In the genomic region with DNA sequence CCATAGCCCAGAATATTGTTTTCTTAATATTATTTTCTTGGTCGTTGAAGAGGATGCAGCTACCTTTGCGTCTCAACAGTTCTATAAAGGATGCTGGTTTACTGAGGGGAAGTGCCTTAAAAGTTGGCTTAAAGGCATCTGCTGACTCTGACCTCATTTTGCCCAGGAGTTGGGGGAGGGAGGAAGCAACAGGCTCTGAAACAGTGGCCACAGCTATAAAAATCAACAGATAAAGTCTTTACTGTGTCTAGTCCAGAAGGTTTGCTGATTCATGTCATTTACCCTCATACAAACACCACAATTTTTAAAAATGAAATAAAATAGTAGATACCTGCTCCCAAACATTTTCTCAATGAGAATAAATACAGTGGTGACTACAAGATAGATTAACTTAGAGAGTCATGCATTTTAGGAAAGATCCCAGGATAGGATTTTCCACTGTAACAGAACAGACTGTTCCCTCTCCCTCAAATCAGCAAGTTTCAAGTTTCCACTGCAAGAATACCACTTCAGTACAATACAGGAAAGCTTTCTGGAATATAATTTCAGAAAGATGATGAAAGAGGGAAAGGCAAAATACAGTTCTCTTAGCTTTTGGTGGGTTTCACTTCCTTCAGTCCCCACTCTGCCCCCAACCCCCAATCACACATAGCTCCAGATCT, we compare ENCODE assay signal across 11 cellular contexts. TPM values are rescaled to one million over a fixed set of nuclear protein-coding genes. Genes with fewer than 3 reads are reported as not detected.
A peak's percentile ranks its signal among the peaks of the same experiment; 100 is the strongest.
DNase-seq lines count a peak whose midpoint lies in the region; ATAC-seq and TF ChIP-seq lines count a peak whose summit lies in the region.
"Had no signal": no experiment of that assay in that cellular context is flagged by ENCODE, and none has a peak within 500 bp of the region (broad histone marks: within the 10 kb centered on the region; RNA-seq: fewer than 3 reads in every experiment).

No MANE protein-coding gene starts in this region.

- no peaks in the 10 kb centered on the region for H3K4me1 ChIP-seq in osteoblast (ENCODE audit: insufficient read depth, low read length)

- H3K27ac ChIP-seq in brain microvascular endothelial cell: no peak overlapping the region
- peak overlapping the region; percentile 25 for H3K27ac ChIP-seq in osteoblast (ENCODE audit: low read depth, low read length)

- TF ChIP-seq CTCF in brain microvascular endothelial cell (IDR thresholded peaks at IDR 0.05; ENCODE audit: low read depth, low read length, missing control alignments) (no peak), osteoblast (IDR thresholded peaks at IDR 0.05; ENCODE audit: extremely low read depth, low read depth, low read length) (no peak)

- in situ Hi-C loops in brain microvascular endothelial cell (cut with HindIII; ENCODE audit: low pct_ligation_motif_present, low sequenced_read_pairs): no loop called here

- no peaks in the 10 kb centered on the region for H4K20me1 ChIP-seq in osteoblast (ENCODE audit: insufficient read depth, low read length)

- H3K4me2 ChIP-seq in osteoblast (ENCODE audit: insufficient read depth, low read length): no peak overlapping the region

- H3K36me3 ChIP-seq in brain microvascular endothelial cell (replicated peaks) (no peaks in the 10 kb centered on the region), osteoblast (ENCODE audit: insufficient read depth, low read length) (no peaks in the 10 kb centered on the region)

- ATAC-seq in HG03442 (IDR thresholded peaks at IDR 0.05; ENCODE audit: unreplicated experiment) (no peak), GM21360 (IDR thresholded peaks at IDR 0.05; ENCODE audit: unreplicated experiment) (no peak), GM18867 (IDR thresholded peaks at IDR 0.05; ENCODE audit: unreplicated experiment) (no peak)

- H2AFZ ChIP-seq in osteoblast (ENCODE audit: low read length): no peak overlapping the region

- H3K4me3 ChIP-seq in brain microvascular endothelial cell (ENCODE audit: low read depth, low read length) (no peak overlapping the region), osteoblast (ENCODE audit: insufficient read depth, low read length) (no peak overlapping the region)

- H3K27me3 ChIP-seq in brain microvascular endothelial cell (replicated peaks) (no peaks in the 10 kb centered on the region), osteoblast (ENCODE audit: insufficient read depth, low read length) (no peaks in the 10 kb centered on the region)

- H3K79me2 ChIP-seq in osteoblast (ENCODE audit: insufficient read depth, low read length): no peaks in the 10 kb centered on the region

- no peaks in the 10 kb centered on the region for H3K9me3 ChIP-seq in osteoblast (ENCODE audit: low read depth, low read length)

- DNase-seq in GF-D8 (lab: John Stamatoyannopoulos, UW): peak; percentile 48
- DNase-seq in M059J (ENCODE audit: low read depth): peak; percentile 4
- peak; percentile 10 for DNase-seq in brain microvascular endothelial cell
- DNase-seq in osteoblast (ENCODE audit: insufficient read length, low spot score, missing footprints): peak; percentile 77
- DNase-seq in globus pallidus (ENCODE audit: low spot score): no peak
- DNase-seq: activated CD4-positive, alpha-beta T cell treated with anti-CD3 and anti-CD28 coated beads, Interleukin-2, amount 50 U/mL, for 48 hours; central memory CD4-positive, alpha-beta T cell; DND-41 had no signal

RNA-seq across cellular contexts. Expression of a gene that starts 1.9 kb away (rescaled TPM):
- total RNA-seq in M059J (2014; rRNA removed; shearing (Covaris generic)): 0.12 and 0.20 TPM in 2 replicates
- 4.7 and 5.6 TPM in 2 replicates for total RNA-seq in osteoblast
